In genomic region chr5:151222769-151223446, GRCh38 we compare ENCODE assay signal across 8 cellular contexts. TPM values are rescaled to one million over a fixed set of nuclear protein-coding genes. Genes with fewer than 3 reads are reported as not detected.
DNase-seq lines count a peak whose midpoint lies in the region; ATAC-seq and TF ChIP-seq lines count a peak whose summit lies in the region.

No MANE protein-coding gene starts in this region.

- no peak overlapping the region for H2AFZ ChIP-seq in ACC112 (ENCODE audit: low read length, unreplicated experiment)

- peak; percentile 75 for ATAC-seq in GM19351 (IDR thresholded peaks at IDR 0.05; ENCODE audit: unreplicated experiment)
- ATAC-seq in HG03354 (IDR thresholded peaks at IDR 0.05; ENCODE audit: poor library complexity, severe bottlenecking, unreplicated experiment), result peak; percentile 67
- ATAC-seq in esophagus mucosa, result peak; percentile 72
- ATAC-seq in omental fat pad (ENCODE audit: low FRiP score), result peak; percentile 67

- H3K36me3 ChIP-seq in ACC112 (ENCODE audit: insufficient read depth, low read length), result no peaks in the 10 kb centered on the region

- TF ChIP-seq CTCF in omental fat pad (IDR thresholded peaks at IDR 0.05), result no peak

- H3K27ac ChIP-seq in ACC112 (ENCODE audit: low read depth, low read length), result no peak overlapping the region

- H3K27me3 ChIP-seq in ACC112 (ENCODE audit: insufficient read depth, low read length), result peaks cover 1% of the 10 kb centered on the region; the same call in 1 of the 2 replicates

- peaks cover 3% of the 10 kb centered on the region for H3K4me1 ChIP-seq in ACC112 (ENCODE audit: control insufficient read depth, insufficient read depth, low read length, unreplicated experiment)

- H3K4me3 ChIP-seq in ACC112 (ENCODE audit: low read depth, low read length), result peak overlapping the region; percentile 83

- H3K79me2 ChIP-seq in ACC112 (ENCODE audit: control insufficient read depth, insufficient read depth, low read length, unreplicated experiment), result no peaks in the 10 kb centered on the region

- DNase-seq in activated CD4-positive, CD25-positive, alpha-beta regulatory T cell treated with anti-CD3 and anti-CD28 coated beads, Interleukin-2, amount 50 U/mL, for 72 hours, result peak; percentile 51
- DNase-seq in omental fat pad (ENCODE audit: low spot score) (no peak), hippocampal formation (lab: John Stamatoyannopoulos, UW) (no peak), SKM-1 (lab: John Stamatoyannopoulos, UW; ENCODE audit: unreplicated experiment) (no peak)

RNA-seq across cellular contexts. Expression of gene CCDC69, which starts 1.0 kb away (rescaled TPM):
- total RNA-seq in esophagus mucosa, result 8.4 TPM
- total RNA-seq in omental fat pad, result 100 to 1,000 TPM; 118 to 287 (median 228) TPM

RNA-seq across cellular contexts. Expression of gene GM2A, which starts 30.1 kb away (rescaled TPM):
- 118 TPM for total RNA-seq in esophagus mucosa
- total RNA-seq in omental fat pad, result 10 to 100 TPM; 26.6 to 62.6 (median 27.9) TPM

Comparison
In these comparisons a context has a peak if more than half of its experiments do, and no peak if none do; other contexts are left out.
1. RNA of gene CCDC69, which starts 1.0 kb away (total RNA-seq): 118 to 287 TPM in omental fat pad; 8.4 TPM in esophagus mucosa (single experiment); every median in the first group is over 10 times any median in the second.
2. Peak in every context shown above with its lines, with median percentiles within 50 percentile points of each other: ATAC-seq.